Comparison of ENCODE assay signal across 24 cellular contexts in genomic region chr10:109851595-109851994, GRCh38.
"Had no signal": no experiment of that assay in that cellular context is flagged by ENCODE, and none has a peak within 500 bp of the region (broad histone marks: within the 10 kb centered on the region; RNA-seq: fewer than 3 reads in every experiment).

No MANE protein-coding gene starts in this region.

- H3K9me3 ChIP-seq: SK-N-SH had no signal

- DNase-seq: activated CD4-positive, alpha-beta T cell treated with anti-CD3 and anti-CD28 coated beads, Interleukin-2, amount 10 ng/mL, durations not matched to agents 24 days and 14 days; activated CD4-positive, alpha-beta T cell treated with anti-CD3 and anti-CD28 coated beads, Interleukin-2, amount 50 U/mL, for 4 hours; activated CD8-positive, alpha-beta memory T cell treated with anti-CD3 and anti-CD28 coated beads, Interleukin-2, amount 50 U/mL, for 4 hours; activated gamma-delta T cell treated with Interleukin-2 at 50 U/mL for 16 hours; activated naive CD4-positive, alpha-beta T cell treated with anti-CD3 and anti-CD28 coated beads for 36 hours; activated naive CD8-positive, alpha-beta T cell treated with anti-CD3 and anti-CD28 coated beads for 36 hours; activated T-cell treated with anti-CD3 and anti-CD28 coated beads for 4 hours; activated T-cell treated with anti-CD3 and anti-CD28 coated beads, Interleukin-2, amount 50 U/mL, for 4 hours; amniotic stem cell; aorta; brain microvascular endothelial cell; central memory CD4-positive, alpha-beta T cell; NCI-H1417; NCI-H187; NCI-H2107; NCI-H2171; NCI-H526 treated with DMSO at 0.1 percent for 48 hours; PC-9; Right ventricle myocardium superior; SK-N-SH had no signal

- H3K27me3 ChIP-seq: brain microvascular endothelial cell had no signal

- H3K4me3 Mint-ChIP-seq: activated CD4-positive, alpha-beta T cell treated with anti-CD3 and anti-CD28 coated beads, Interleukin-2, amount 10 ng/mL, durations not matched to agents 24 days and 14 days; activated naive CD4-positive, alpha-beta T cell treated with anti-CD3 and anti-CD28 coated beads for 36 hours; activated naive CD8-positive, alpha-beta T cell treated with anti-CD3 and anti-CD28 coated beads for 36 hours; activated T-cell treated with anti-CD3 and anti-CD28 coated beads, Interleukin-2, amount 50 U/mL, for 4 hours; activated T-helper 1 cell treated with anti-CD3 and anti-CD28 coated beads, Interleukin-12 subunit alpha, Interleukin-12 subunit beta, Interleukin-2, Interleukin-4 antibody, amounts not matched to agents 30 ng/mL and 10 ng/mL and 1 ng/mL, durations not matched to agents 14 hours and 24 hours and 36 hours; T-helper 1 cell treated with Interleukin-12 subunit alpha and Interleukin-12 subunit beta and Interleukin-4 antibody, amounts not matched to agents 30 μg/mL and 1 μg/mL, for 36 hours; T-helper 2 cell treated with Interferon-gamma antibody and Interleukin-4, amounts not matched to agents 5 μg/mL and 100 μg/mL, for 36 hours had no signal

- H3K4me2 ChIP-seq: PC-9, SK-N-SH had no signal

- H3K9ac ChIP-seq: SK-N-SH had no signal

- H3K27ac ChIP-seq: brain microvascular endothelial cell, PC-9 had no signal

- H3K36me3 Mint-ChIP-seq: activated naive CD8-positive, alpha-beta T cell treated with anti-CD3 and anti-CD28 coated beads for 36 hours had no signal

- H3K4me3 ChIP-seq: PC-9 had no signal

- H3K27ac Mint-ChIP-seq: activated CD4-positive, alpha-beta T cell treated with anti-CD3 and anti-CD28 coated beads, Interleukin-2, amount 10 ng/mL, durations not matched to agents 24 days and 14 days; activated naive CD4-positive, alpha-beta T cell treated with anti-CD3 and anti-CD28 coated beads for 36 hours; activated naive CD8-positive, alpha-beta T cell treated with anti-CD3 and anti-CD28 coated beads for 36 hours; activated T-helper 1 cell treated with anti-CD3 and anti-CD28 coated beads, Interleukin-12 subunit alpha, Interleukin-12 subunit beta, Interleukin-2, Interleukin-4 antibody, amounts not matched to agents 30 ng/mL and 10 ng/mL and 1 ng/mL, durations not matched to agents 14 hours and 24 hours and 36 hours; T-helper 1 cell treated with Interleukin-12 subunit alpha and Interleukin-12 subunit beta and Interleukin-4 antibody, amounts not matched to agents 30 μg/mL and 1 μg/mL, for 36 hours; T-helper 2 cell treated with Interferon-gamma antibody and Interleukin-4, amounts not matched to agents 5 μg/mL and 100 μg/mL, for 36 hours had no signal

- H2AFZ ChIP-seq: PC-9 had no signal

- H3K36me3 ChIP-seq: brain microvascular endothelial cell had no signal

- H3K9me3 Mint-ChIP-seq: activated CD4-positive, alpha-beta T cell treated with anti-CD3 and anti-CD28 coated beads, Interleukin-2, amount 10 ng/mL, durations not matched to agents 24 days and 14 days; activated naive CD4-positive, alpha-beta T cell treated with anti-CD3 and anti-CD28 coated beads for 36 hours; activated naive CD8-positive, alpha-beta T cell treated with anti-CD3 and anti-CD28 coated beads for 36 hours; activated T-cell treated with anti-CD3 and anti-CD28 coated beads, Interleukin-2, amount 50 U/mL, for 4 hours; activated T-helper 1 cell treated with anti-CD3 and anti-CD28 coated beads, Interleukin-12 subunit alpha, Interleukin-12 subunit beta, Interleukin-2, Interleukin-4 antibody, amounts not matched to agents 30 ng/mL and 10 ng/mL and 1 ng/mL, durations not matched to agents 14 hours and 24 hours and 36 hours; T-helper 1 cell treated with Interleukin-12 subunit alpha and Interleukin-12 subunit beta and Interleukin-4 antibody, amounts not matched to agents 30 μg/mL and 1 μg/mL, for 36 hours; T-helper 2 cell treated with Interferon-gamma antibody and Interleukin-4, amounts not matched to agents 5 μg/mL and 100 μg/mL, for 36 hours had no signal

- FAIRE-seq: TTC549 had no signal
